20 cellular contexts compared by ENCODE assay signal in the genomic region with DNA sequence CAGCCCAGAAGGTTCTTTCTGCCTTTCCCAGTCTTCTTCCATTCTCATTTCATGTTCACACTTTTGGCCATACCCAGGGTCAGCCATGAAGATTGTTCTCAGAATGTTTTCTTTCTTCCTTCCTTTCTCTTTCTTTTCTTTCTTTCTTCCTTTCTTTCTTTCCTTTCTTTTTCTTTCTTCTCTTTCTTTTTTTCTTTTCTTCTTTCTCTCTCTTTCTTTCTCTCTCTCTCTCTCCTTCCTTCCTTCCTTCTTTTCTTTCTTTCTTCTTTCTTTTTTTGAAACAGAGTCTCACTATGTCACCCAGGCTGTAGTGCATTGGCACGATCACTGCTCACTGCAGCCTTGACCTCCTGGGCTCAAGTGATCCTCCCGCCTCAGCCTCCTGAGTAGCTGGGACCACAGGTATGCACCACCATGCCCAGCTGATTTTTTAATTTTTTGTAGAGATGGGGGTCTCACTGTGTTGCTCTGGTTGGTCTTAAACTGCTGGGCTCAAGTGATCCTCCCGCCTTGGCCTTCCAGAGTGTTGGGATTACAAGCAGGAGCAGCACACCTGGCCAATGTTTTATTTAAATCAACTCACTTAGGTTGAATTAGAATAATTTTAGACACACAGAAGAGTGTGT. TPM values are rescaled to one million over a fixed set of nuclear protein-coding genes. Genes with fewer than 3 reads are reported as not detected.
A peak's percentile ranks its signal among the peaks of the same experiment; 100 is the strongest.
DNase-seq lines count a peak whose midpoint lies in the region; ATAC-seq and TF ChIP-seq lines count a peak whose summit lies in the region.
"Had no signal": no experiment of that assay in that cellular context is flagged by ENCODE, and none has a peak within 500 bp of the region (broad histone marks: within the 10 kb centered on the region; RNA-seq: fewer than 3 reads in every experiment).

No MANE protein-coding gene starts in this region.

- no peak overlapping the region for H3K4me3 ChIP-seq in HEK293 (ENCODE audit: low read depth, low read length)
- no peak overlapping the region for H3K4me3 ChIP-seq in testis
- H3K4me3 ChIP-seq: GM12878, HAP-1 had no signal

- TF ChIP-seq POLR2A in testis (IDR thresholded peaks at IDR 0.05) = no peak

- DNase-seq in activated naive CD4-positive, alpha-beta T cell treated with anti-CD3 and anti-CD28 coated beads for 36 hours = no peak
- DNase-seq in mesenteric fat pad (ENCODE audit: low spot score) (peak; percentile 20), testis (peak; percentile 12), NCI-H82 treated with DMSO at 0.1 percent for 48 hours (lab: John Stamatoyannopoulos, UW; ENCODE audit: unreplicated experiment) (no peak)
- no peak for DNase-seq in activated T-cell treated with anti-CD3 and anti-CD28 coated beads, Interleukin-2, amount 50 U/mL, for 4 hours
- DNase-seq: ACHN; AML-193; DND-41; GDM1; NCI-H1417; NCI-H187 treated with DMSO at 0.1 percent for 48 hours; NCI-H345; NK-92 treated with Interleukin-12 subunit alpha and Interleukin-12 subunit beta, amount 100 ng/mL, for 24 hours; SHP77 had no signal

- intact Hi-C loops in activated naive CD4-positive, alpha-beta T cell treated with anti-CD3 and anti-CD28 coated beads for 36 hours (cut with micrococcal nuclease) = no loop called here
- intact Hi-C loops in testis (cut with DNase I; ENCODE audit: low total_unique reads) = no loop called here

- peaks cover 4% of the 10 kb centered on the region for H3K4me1 Mint-ChIP-seq in activated naive CD4-positive, alpha-beta T cell treated with anti-CD3 and anti-CD28 coated beads, Interleukin-2, amount 50 U/mL, for 24 hours
- peaks cover 3% of the 10 kb centered on the region for H3K4me1 Mint-ChIP-seq in activated naive CD4-positive, alpha-beta T cell treated with anti-CD3 and anti-CD28 coated beads for 36 hours (ENCODE audit: low read depth)
- H3K4me1 Mint-ChIP-seq in activated T-cell treated with anti-CD3 and anti-CD28 coated beads, Interleukin-2, amount 50 U/mL, for 4 hours (ENCODE audit: low read depth) = peaks cover 2% of the 10 kb centered on the region

- H3K27me3 ChIP-seq in testis = no peaks in the 10 kb centered on the region

- H3K27ac Mint-ChIP-seq in activated naive CD4-positive, alpha-beta T cell treated with anti-CD3 and anti-CD28 coated beads, Interleukin-2, amount 50 U/mL, for 24 hours = peak overlapping the region; percentile 32
- no peak overlapping the region for H3K27ac Mint-ChIP-seq in activated naive CD4-positive, alpha-beta T cell treated with anti-CD3 and anti-CD28 coated beads for 36 hours

- CTCF ChIA-PET in activated naive CD4-positive, alpha-beta T cell treated with anti-CD3 and anti-CD28 coated beads for 36 hours (lab: Charles Lee) = interaction anchor here (7.3 kb wide), 1 partner anchor 137 kb away, joined by 179 read pairs; no protein-coding TSS in a partner anchor
- CTCF ChIA-PET in HEK293 (lab: Yijun Ruan, JAX) = interaction anchor here (0.9 to 7.6 kb wide), 2 partner anchors 133 to 137 kb away, joined by 4 to 178 read pairs; no protein-coding TSS in a partner anchor

- H3K27ac ChIP-seq in HEK293 (ENCODE audit: extremely low read depth, low read depth, low read length) = no peak overlapping the region
- H3K27ac ChIP-seq in testis = peak overlapping the region in 1 of 2 donors; percentile 80
- H3K27ac ChIP-seq: HL-60 had no signal

- 79 to 82% methylated on average over 3 of the region's 3 CpGs for WGBS in testis, 2 donors

- POLR2A ChIA-PET in HEK293 (lab: Yijun Ruan, JAX) = no interaction called here

- H3K9me3 ChIP-seq in HEK293 (ENCODE audit: control insufficient read depth, insufficient read depth, low read depth, low read length) (no peaks in the 10 kb centered on the region), testis (no peaks in the 10 kb centered on the region)
- H3K9me3 ChIP-seq: HAP-1 had no signal

- no peaks in the 10 kb centered on the region for H3K9me3 Mint-ChIP-seq in activated naive CD4-positive, alpha-beta T cell treated with anti-CD3 and anti-CD28 coated beads, Interleukin-2, amount 50 U/mL, for 24 hours
- no peaks in the 10 kb centered on the region for H3K9me3 Mint-ChIP-seq in activated naive CD4-positive, alpha-beta T cell treated with anti-CD3 and anti-CD28 coated beads for 36 hours
- no peaks in the 10 kb centered on the region for H3K9me3 Mint-ChIP-seq in activated T-cell treated with anti-CD3 and anti-CD28 coated beads, Interleukin-2, amount 50 U/mL, for 4 hours

- no peak for ATAC-seq in activated T-cell treated with anti-CD3 and anti-CD28 coated beads, Interleukin-2, amount 50 U/mL, for 4 hours
- ATAC-seq: GM12878 had no signal

- no peak overlapping the region for H3K4me3 Mint-ChIP-seq in activated naive CD4-positive, alpha-beta T cell treated with anti-CD3 and anti-CD28 coated beads, Interleukin-2, amount 50 U/mL, for 24 hours
- no peak overlapping the region for H3K4me3 Mint-ChIP-seq in activated naive CD4-positive, alpha-beta T cell treated with anti-CD3 and anti-CD28 coated beads for 36 hours
- no peak overlapping the region for H3K4me3 Mint-ChIP-seq in activated T-cell treated with anti-CD3 and anti-CD28 coated beads, Interleukin-2, amount 50 U/mL, for 4 hours

- H3K36me3 ChIP-seq in HEK293 (ENCODE audit: control insufficient read depth in 2 of 2, insufficient read depth in 1 of 2, low read length in 2 of 2) = no peaks in the 10 kb centered on the region
- no peaks in the 10 kb centered on the region for H3K36me3 ChIP-seq in testis (ENCODE audit: low read depth, missing control alignments)
- H3K36me3 ChIP-seq: HAP-1 had no signal

- H3K27me3 Mint-ChIP-seq in activated naive CD4-positive, alpha-beta T cell treated with anti-CD3 and anti-CD28 coated beads, Interleukin-2, amount 50 U/mL, for 24 hours = no peaks in the 10 kb centered on the region
- H3K27me3 Mint-ChIP-seq in activated naive CD4-positive, alpha-beta T cell treated with anti-CD3 and anti-CD28 coated beads for 36 hours (ENCODE audit: low read depth) = peaks cover 4% of the 10 kb centered on the region
- peaks cover 7% of the 10 kb centered on the region for H3K27me3 Mint-ChIP-seq in activated T-cell treated with anti-CD3 and anti-CD28 coated beads, Interleukin-2, amount 50 U/mL, for 4 hours (ENCODE audit: low read depth)

- H3K36me3 Mint-ChIP-seq in activated naive CD4-positive, alpha-beta T cell treated with anti-CD3 and anti-CD28 coated beads, Interleukin-2, amount 50 U/mL, for 24 hours = no peaks in the 10 kb centered on the region
- H3K36me3 Mint-ChIP-seq in activated naive CD4-positive, alpha-beta T cell treated with anti-CD3 and anti-CD28 coated beads for 36 hours (ENCODE audit: low read depth) = no peaks in the 10 kb centered on the region
- no peaks in the 10 kb centered on the region for H3K36me3 Mint-ChIP-seq in activated T-cell treated with anti-CD3 and anti-CD28 coated beads, Interleukin-2, amount 50 U/mL, for 4 hours (ENCODE audit: insufficient read depth)

- no peak for TF ChIP-seq CTCF in HEK293 (tag by site-specific recombination; IDR thresholded peaks at IDR 0.05)
- TF ChIP-seq CTCF in testis (IDR thresholded peaks at IDR 0.05) = no peak

- no peaks in the 10 kb centered on the region for H3K4me1 ChIP-seq in HEK293 (ENCODE audit: control insufficient read depth, insufficient read depth, low read length)
- peaks cover 22% of the 10 kb centered on the region for H3K4me1 ChIP-seq in testis
- H3K4me1 ChIP-seq: HAP-1 had no signal

TF ChIP-seq in HEK293, 187 proteins besides CTCF, POLR2A, EP300 and RAD21:
- TF ChIP-seq PRDM1 (tag by site-specific recombination; IDR thresholded peaks at IDR 0.05) (peak; percentile 91), ZNF366 (tag by site-specific recombination; conservative IDR thresholded peaks at IDR 0.05) (peak; percentile 89), ZNF530 (tag by site-specific recombination; IDR thresholded peaks at IDR 0.05; ENCODE audit: low read depth) (no peak)

RNA-seq across cellular contexts. Expression of a gene that starts 13.1 kb away (rescaled TPM):
- 10 to 100 TPM; 15.4 to 16.2 TPM for total RNA-seq in activated naive CD4-positive, alpha-beta T cell treated with anti-CD3 and anti-CD28 coated beads for 36 hours
- 3.7 TPM for total RNA-seq in mesenteric fat pad
- 1 to 10 TPM; 5.1 to 7.7 TPM for total RNA-seq in testis
- 5.5 TPM for polyA plus RNA-seq in testis (ENCODE audit: insufficient read depth, low read depth, low replicate concordance)
- total RNA-seq in activated T-cell treated with anti-CD3 and anti-CD28 coated beads, Interleukin-2, amount 50 U/mL, for 4 hours = 1 to 10 TPM; 6.8 to 8.9 (median 7.9) TPM

RNA-seq across cellular contexts. Expression of a gene that starts 52.1 kb away (rescaled TPM):
- not detected for total RNA-seq in activated naive CD4-positive, alpha-beta T cell treated with anti-CD3 and anti-CD28 coated beads for 36 hours
- total RNA-seq in mesenteric fat pad (2.2 TPM), testis (100 to 1,000 TPM; 187 to 247 TPM)
- polyA plus RNA-seq in testis (ENCODE audit: insufficient read depth, low read depth, low replicate concordance) = 130 TPM
- total RNA-seq in activated T-cell treated with anti-CD3 and anti-CD28 coated beads, Interleukin-2, amount 50 U/mL, for 4 hours = not detected
- total RNA-seq: GM12878, OCI-LY7 had no signal
- polyA plus RNA-seq: GM12878 had no signal

Comparison
In these comparisons a context has a peak if more than half of its experiments do, and no peak if none do; other contexts are left out.
1. DNase-seq: peak in mesenteric fat pad (single experiment) and testis (single experiment); none in activated naive CD4-positive, alpha-beta T cell treated with anti-CD3 and anti-CD28 coated beads for 36 hours (single experiment), activated T-cell treated with anti-CD3 and anti-CD28 coated beads, Interleukin-2, amount 50 U/mL, for 4 hours (single experiment) and NCI-H82 treated with DMSO at 0.1 percent for 48 hours (single experiment).
2. RNA of a gene that starts 52.1 kb away (total RNA-seq): 187 to 247 TPM in testis; 2.2 TPM in mesenteric fat pad (single experiment), not detected in activated naive CD4-positive, alpha-beta T cell treated with anti-CD3 and anti-CD28 coated beads for 36 hours and not detected in activated T-cell treated with anti-CD3 and anti-CD28 coated beads, Interleukin-2, amount 50 U/mL, for 4 hours; every median in the first group is over 10 times any median in the second.